Comparison of ENCODE assay signal across 9 cellular contexts in genomic region chr14:23121401-23121800, GRCh38. TPM values are rescaled to one million over a fixed set of nuclear protein-coding genes. Genes with fewer than 3 reads are reported as not detected.
DNase-seq lines count a peak whose midpoint lies in the region; ATAC-seq, FAIRE-seq and TF ChIP-seq lines count a peak whose summit lies in the region.
"Had no signal": no experiment of that assay in that cellular context is flagged by ENCODE, and none has a peak within 500 bp of the region (broad histone marks: within the 10 kb centered on the region; RNA-seq: fewer than 3 reads in every experiment).

No MANE protein-coding gene starts in this region.

- no peaks in the 10 kb centered on the region for H3K36me3 Mint-ChIP-seq in natural killer cell

- H3K27ac ChIP-seq in coronary artery: peak overlapping the region; percentile 27 to 38

- intact Hi-C loops in natural killer cell (cut with micrococcal nuclease): loop anchor here (2.0 kb wide), 2 partner anchors 177 to 259 kb away; no protein-coding TSS in a partner anchor

- no peak overlapping the region for H3K4me3 ChIP-seq in coronary artery

- TF ChIP-seq CTCF in GM10266 (IDR thresholded peaks at IDR 0.05; ENCODE audit: control insufficient read depth, insufficient read depth, low read depth, missing control alignments) (no peak), coronary artery (IDR thresholded peaks at IDR 0.05) (no peak), natural killer cell (IDR thresholded peaks at IDR 0.05) (no peak)

- FAIRE-seq in HTR-8/SVneo (lab: Jason Lieb, UNC): no peak
- FAIRE-seq: endometrium had no signal

- peak overlapping the region; percentile 18 to 68 for H3K27ac Mint-ChIP-seq in natural killer cell

- no peaks in the 10 kb centered on the region for H3K9me3 Mint-ChIP-seq in natural killer cell

- ATAC-seq in natural killer cell: peak in 1 of 3 donors; percentile 24
- no peak for ATAC-seq in HG02870 (IDR thresholded peaks at IDR 0.05; ENCODE audit: unreplicated experiment)

- H3K4me3 Mint-ChIP-seq in natural killer cell: no peak overlapping the region

- peaks cover 10 to 11% of the 10 kb centered on the region in 2 donors for H3K4me1 Mint-ChIP-seq in natural killer cell

- peak; percentile 48 for DNase-seq in GM10266 (ENCODE audit: extremely low spot score)
- peak; percentile 24 for DNase-seq in HTR-8/SVneo (ENCODE audit: insufficient read length, low spot score)
- no peak for DNase-seq in coronary artery (ENCODE audit: low spot score)
- no peak for DNase-seq in natural killer cell
- no peak for DNase-seq in activated CD4-positive, CD25-positive, alpha-beta regulatory T cell treated with anti-CD3 and anti-CD28 coated beads, Interleukin-2, amount 50 U/mL, for 72 hours
- DNase-seq in NCI-H526 (lab: John Stamatoyannopoulos, UW): no peak
- no peak for DNase-seq in DMS53 treated with DMSO at 0.1 percent for 48 hours (lab: John Stamatoyannopoulos, UW; ENCODE audit: unreplicated experiment)

- H3K27me3 Mint-ChIP-seq in natural killer cell (ENCODE audit: low read depth in 2 of 2): peaks cover 0 to 8% of the 10 kb centered on the region in 2 donors

RNA-seq across cellular contexts. Expression of gene CEBPE, which starts 2.3 kb away (rescaled TPM):
- total RNA-seq in natural killer cell: not detected

RNA-seq across cellular contexts. Expression of gene CIROP, which starts 16.6 kb away (rescaled TPM):
- not detected for total RNA-seq in natural killer cell

RNA-seq across cellular contexts. Expression of gene C14orf119, which starts 26.1 kb away (rescaled TPM):
- 10 to 100 TPM; 10.6 to 19.0 (median 14.7) TPM for total RNA-seq in natural killer cell

RNA-seq across cellular contexts. Expression of gene ACIN1, which starts 26.5 kb away (rescaled TPM):
- total RNA-seq in natural killer cell: 100 to 1,000 TPM; 321 to 395 (median 347) TPM

Comparison
In these comparisons a context has a peak if more than half of its experiments do, and no peak if none do; other contexts are left out.
1. DNase-seq: peak in GM10266 (single experiment) and HTR-8/SVneo (single experiment); none in coronary artery (single experiment), natural killer cell (single experiment), activated CD4-positive, CD25-positive, alpha-beta regulatory T cell treated with anti-CD3 and anti-CD28 coated beads, Interleukin-2, amount 50 U/mL, for 72 hours (single experiment), NCI-H526 (0 of 2) and DMS53 treated with DMSO at 0.1 percent for 48 hours (single experiment).